ENCODE assay signal across 8 cellular contexts in the genomic region with DNA sequence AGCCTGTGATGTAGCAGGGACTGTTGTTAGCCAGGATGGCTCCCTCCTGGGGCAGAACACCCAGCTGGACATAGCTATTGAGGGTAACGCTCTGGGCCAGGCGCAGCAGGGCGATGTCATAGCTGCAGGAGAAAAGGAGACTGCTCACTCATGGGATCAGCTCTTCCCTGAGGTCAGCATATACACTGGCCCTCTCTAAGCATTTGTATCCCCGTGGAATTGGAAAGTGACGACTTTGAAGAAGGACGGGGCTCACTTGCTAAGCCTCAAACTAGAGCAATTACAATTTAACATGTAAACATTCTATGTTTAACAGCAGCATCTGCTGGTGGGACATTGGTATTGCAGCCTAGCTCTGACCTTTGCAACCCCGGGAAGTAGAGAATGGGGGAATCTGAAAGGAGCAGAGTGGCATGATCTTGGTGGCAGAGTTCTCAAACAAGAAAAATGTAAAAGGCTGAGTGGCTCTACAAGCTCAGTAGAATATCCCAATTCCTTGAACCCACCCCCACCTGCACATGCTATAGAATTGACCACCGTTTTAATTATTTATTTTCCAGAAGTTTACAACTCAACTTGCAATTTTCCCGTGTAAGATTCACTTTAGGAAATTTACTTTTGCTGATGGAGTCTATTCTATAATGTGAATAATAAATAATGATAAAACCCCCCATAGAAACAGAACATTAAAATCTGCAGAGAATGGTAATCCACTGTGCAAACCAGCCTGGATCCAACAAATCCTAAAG. TPM values are rescaled to one million over a fixed set of nuclear protein-coding genes. Genes with fewer than 3 reads are reported as not detected.
DNase-seq lines count a peak whose midpoint lies in the region; ATAC-seq and TF ChIP-seq lines count a peak whose summit lies in the region.

No MANE protein-coding gene starts in this region.

- peak overlapping the region; percentile 52 for H3K27ac Mint-ChIP-seq in activated naive CD8-positive, alpha-beta T cell treated with anti-CD3 and anti-CD28 coated beads, Interleukin-2, amount 50 U/mL, for 24 hours

- no peaks in the 10 kb centered on the region for H3K36me3 ChIP-seq in heart right ventricle

- WGBS in heart right ventricle, 2 donors = 27 to 34% methylated on average over 9 of the region's 9 CpGs

- H3K27me3 ChIP-seq in heart right ventricle = no peaks in the 10 kb centered on the region

- H3K4me3 ChIP-seq in GM12864 (ENCODE audit: low read depth, low read length) = no peak overlapping the region
- H3K4me3 ChIP-seq in heart right ventricle = peak overlapping the region in 5 of 10 donors; percentile 21 to 33 (median 28)

- ATAC-seq in activated naive CD8-positive, alpha-beta T cell treated with anti-CD3 and anti-CD28 coated beads, Interleukin-2, amount 50 U/mL, for 24 hours = peak; percentile 71
- peak; percentile 72 to 90 (median 86) for ATAC-seq in heart right ventricle
- ATAC-seq in GM19351 (IDR thresholded peaks at IDR 0.05; ENCODE audit: unreplicated experiment) = no peak

- peaks cover 25% of the 10 kb centered on the region for H3K4me1 Mint-ChIP-seq in activated naive CD8-positive, alpha-beta T cell treated with anti-CD3 and anti-CD28 coated beads, Interleukin-2, amount 50 U/mL, for 24 hours

- TF ChIP-seq CTCF in GM12864 (IDR thresholded peaks at IDR 0.05; ENCODE audit: low read depth, low read length, missing control alignments) = peak; percentile 100
- peak; percentile 84 to 98 (median 97) for TF ChIP-seq CTCF in heart right ventricle (IDR thresholded peaks at IDR 0.05)

- peaks cover 0 to 9% (median 4%) of the 10 kb centered on the region in 9 donors for H3K4me1 ChIP-seq in heart right ventricle

- DNase-seq in GM12864 (ENCODE audit: low read depth) (peak; percentile 60), NAMALWA (ENCODE audit: low spot score) (peak; percentile 82), SW 1271 (lab: John Stamatoyannopoulos, UW) (peak; percentile 19 to 73), heart right ventricle (peak in 1 of 2 donors; percentile 59), pulmonary artery endothelial cell (ENCODE audit: low read depth, low spot score) (peak; percentile 20), mesenteric fat pad (ENCODE audit: low spot score) (no peak)
- DNase-seq in activated naive CD8-positive, alpha-beta T cell treated with anti-CD3 and anti-CD28 coated beads, Interleukin-2, amount 50 U/mL, for 24 hours = peak; percentile 72

- intact Hi-C loops in heart right ventricle (cut with DNase I) = loop anchor here (1.0 to 10.0 kb wide), 8 partner anchors 71 to 517 kb away; partner anchors contain the start of genes LETMD1 (in 6 of the 10), POU6F1 (in 1 of the 10) and SMAGP (in 1 of the 10)

- peak overlapping the region; percentile 29 for H3K4me3 Mint-ChIP-seq in activated naive CD8-positive, alpha-beta T cell treated with anti-CD3 and anti-CD28 coated beads, Interleukin-2, amount 50 U/mL, for 24 hours

- H3K9me3 Mint-ChIP-seq in activated naive CD8-positive, alpha-beta T cell treated with anti-CD3 and anti-CD28 coated beads, Interleukin-2, amount 50 U/mL, for 24 hours = no peaks in the 10 kb centered on the region

- peak overlapping the region in 1 of 10 donors; percentile 56 for H3K27ac ChIP-seq in heart right ventricle

- H3K9me3 ChIP-seq in heart right ventricle = no peaks in the 10 kb centered on the region

- H3K36me3 Mint-ChIP-seq in activated naive CD8-positive, alpha-beta T cell treated with anti-CD3 and anti-CD28 coated beads, Interleukin-2, amount 50 U/mL, for 24 hours (ENCODE audit: low read depth) = no peaks in the 10 kb centered on the region

- peaks cover 1% of the 10 kb centered on the region for H3K27me3 Mint-ChIP-seq in activated naive CD8-positive, alpha-beta T cell treated with anti-CD3 and anti-CD28 coated beads, Interleukin-2, amount 50 U/mL, for 24 hours

RNA-seq across cellular contexts. Expression of gene CELA1, which starts 5.0 kb away (rescaled TPM):
- total RNA-seq in heart right ventricle (not detected), pulmonary artery endothelial cell (not detected in 2 replicates), mesenteric fat pad (not detected)
- polyA plus RNA-seq in heart right ventricle = not detected

RNA-seq across cellular contexts. Expression of gene BIN2, which starts 17.5 kb away (rescaled TPM):
- total RNA-seq in heart right ventricle = 10 to 100 TPM in 1 of 10 donors, 1 to 10 TPM in 5, under 1 TPM in 4; 0.57 to 13.2 (median 1.8) TPM
- polyA plus RNA-seq in heart right ventricle = 1 to 10 TPM; 1.2 to 1.4 TPM
- not detected in 2 replicates for total RNA-seq in pulmonary artery endothelial cell
- total RNA-seq in mesenteric fat pad = 14.4 TPM

RNA-seq across cellular contexts. Expression of gene GALNT6, which starts 49.8 kb away (rescaled TPM):
- total RNA-seq in heart right ventricle = 1 to 10 TPM in 5 of 10 donors, under 1 TPM in 5; 0.23 to 6.3 (median 1.0) TPM
- under 1 TPM; 0.15 to 0.57 TPM for polyA plus RNA-seq in heart right ventricle
- 75.0 and 112 TPM in 2 replicates for total RNA-seq in pulmonary artery endothelial cell
- 8.3 TPM for total RNA-seq in mesenteric fat pad
